3 cellular contexts compared by ENCODE assay signal in genomic region chr15:60908888-60909287, GRCh38.
A peak's percentile ranks its signal among the peaks of the same experiment; 100 is the strongest.
TF ChIP-seq lines count a peak whose summit lies in the region.

No MANE protein-coding gene starts in this region.

TF ChIP-seq in GM23338, 12 proteins besides CTCF, POLR2A, EP300 and RAD21 (continues in another document):
- no peak for TF ChIP-seq ZNF462 (CRISPR knock-in tag; IDR thresholded peaks at IDR 0.05)

TF ChIP-seq in HCT116, 20 proteins besides CTCF, POLR2A, EP300 and RAD21:
- TF ChIP-seq REST (IDR thresholded peaks at IDR 0.05; ENCODE audit: low read depth): peak; percentile 10; the same call in 1 of the 2 replicates
- TF ChIP-seq CEBPB (IDR thresholded peaks at IDR 0.05; ENCODE audit: low read depth): no peak

TF ChIP-seq in WTC11, 78 proteins besides CTCF, POLR2A, EP300 and RAD21 (continued from another document):
- TF ChIP-seq ZNF532 (CRISPR knock-in tag; IDR thresholded peaks at IDR 0.05; ENCODE audit: borderline replicate concordance): no peak
